ENCODE assay signal across 36 cellular contexts in the genomic region with DNA sequence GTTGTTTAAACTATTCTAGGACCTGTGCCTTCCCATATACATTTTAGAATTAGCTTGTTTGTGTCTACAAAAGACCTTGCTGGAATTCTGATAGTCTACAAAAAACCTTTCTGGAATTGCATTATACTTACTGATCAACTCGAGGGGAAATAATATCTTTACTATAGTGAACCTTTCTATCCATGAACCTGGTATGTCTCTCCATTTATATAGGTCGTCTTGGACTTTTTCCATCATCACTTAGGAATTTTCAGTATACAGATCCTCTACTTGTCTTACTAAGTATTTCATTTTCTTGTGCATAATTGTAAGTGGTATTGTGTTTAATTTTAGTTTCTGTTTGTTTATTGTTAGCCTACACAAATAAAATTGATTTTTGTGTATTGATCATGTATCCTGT.
"Had no signal": no experiment of that assay in that cellular context is flagged by ENCODE, and none has a peak within 500 bp of the region (broad histone marks: within the 10 kb centered on the region; RNA-seq: fewer than 3 reads in every experiment).

No MANE protein-coding gene starts in this region.

- DNase-seq: activated B cell treated with CpG ODN at 0.5 μM for 24 hours; activated CD4-positive, alpha-beta memory T cell treated with anti-CD3 and anti-CD28 coated beads for 36 hours; activated CD4-positive, alpha-beta T cell treated with anti-CD3 and anti-CD28 coated beads for 4 hours; activated CD4-positive, alpha-beta T cell treated with anti-CD3 and anti-CD28 coated beads, Interleukin-2, amount 10 ng/mL, durations not matched to agents 24 days and 14 days; activated CD4-positive, alpha-beta T cell treated with anti-CD3 and anti-CD28 coated beads, Interleukin-2, amount 50 U/mL, for 1 hour; activated CD4-positive, alpha-beta T cell treated with anti-CD3 and anti-CD28 coated beads, Interleukin-2, amount 50 U/mL, for 4 hours; activated CD4-positive, CD25-positive, alpha-beta regulatory T cell treated with anti-CD3 and anti-CD28 coated beads, Interleukin-2, amount 50 U/mL, for 72 hours; activated CD8-positive, alpha-beta memory T cell treated with anti-CD3 and anti-CD28 coated beads, Interleukin-2, amount 50 U/mL, for 4 hours; activated CD8-positive, alpha-beta T cell treated with anti-CD3 and anti-CD28 coated beads for 36 hours; activated effector memory CD4-positive, alpha-beta T cell treated with anti-CD3 and anti-CD28 coated beads, Interleukin-2, amount 50 U/mL, for 16 hours; activated gamma-delta T cell treated with Interleukin-2 at 50 U/mL for 16 hours; activated naive CD4-positive, alpha-beta T cell; activated naive CD4-positive, alpha-beta T cell treated with anti-CD3 and anti-CD28 coated beads for 36 hours; activated naive CD4-positive, alpha-beta T cell treated with anti-CD3 and anti-CD28 coated beads, Interleukin-2, amount 50 U/mL, for 16 hours; activated naive CD8-positive, alpha-beta T cell treated with anti-CD3 and anti-CD28 coated beads for 36 hours; activated T-cell treated with anti-CD3 and anti-CD28 coated beads for 4 hours; activated T-cell treated with anti-CD3 and anti-CD28 coated beads, Interleukin-2, amount 50 U/mL, for 1 hour; activated T-cell treated with anti-CD3 and anti-CD28 coated beads, Interleukin-2, amount 50 U/mL, for 4 hours; activated T-cell treated with anti-CD3 and anti-CD28 coated beads, Interleukin-2, amount 50 U/mL, for 72 hours; adrenal gland; amniotic stem cell; aorta; body of pancreas; brain microvascular endothelial cell; central memory CD4-positive, alpha-beta T cell; T-helper 2 cell; T-helper 9 cell had no signal

- H3K9me3 Mint-ChIP-seq: activated B cell treated with CpG ODN at 0.5 μM for 24 hours; activated CD4-positive, alpha-beta memory T cell treated with anti-CD3 and anti-CD28 coated beads for 36 hours; activated CD4-positive, alpha-beta T cell treated with anti-CD3 and anti-CD28 coated beads, Interleukin-2, amount 10 ng/mL, durations not matched to agents 24 days and 14 days; activated CD8-positive, alpha-beta T cell treated with anti-CD3 and anti-CD28 coated beads for 36 hours; activated naive CD4-positive, alpha-beta T cell treated with anti-CD3 and anti-CD28 coated beads for 36 hours; activated naive CD4-positive, alpha-beta T cell treated with anti-CD3 and anti-CD28 coated beads, Interleukin-2, amount 50 U/mL, for 72 hours; activated naive CD8-positive, alpha-beta T cell treated with anti-CD3 and anti-CD28 coated beads for 36 hours; activated T-cell treated with anti-CD3 and anti-CD28 coated beads, Interleukin-2, amount 50 U/mL, for 4 hours; activated T-cell treated with anti-CD3 and anti-CD28 coated beads, Interleukin-2, amount 50 U/mL, for 72 hours; activated T-helper 1 cell treated with anti-CD3 and anti-CD28 coated beads, Interleukin-12 subunit alpha, Interleukin-12 subunit beta, Interleukin-2, Interleukin-4 antibody, amounts not matched to agents 30 ng/mL and 10 ng/mL and 1 ng/mL, durations not matched to agents 14 hours and 24 hours and 36 hours; activated T-helper 17 cell treated with anti-CD3 and anti-CD28 coated beads, Interleukin-2, amount 50 U/mL, for 72 hours; T-helper 1 cell treated with Interleukin-12 subunit alpha and Interleukin-12 subunit beta and Interleukin-4 antibody, amounts not matched to agents 30 μg/mL and 1 μg/mL, for 36 hours; T-helper 2 cell treated with Interferon-gamma antibody and Interleukin-4, amounts not matched to agents 5 μg/mL and 100 μg/mL, for 36 hours had no signal

- H3K27me3 Mint-ChIP-seq: activated B cell treated with CpG ODN at 0.5 μM for 24 hours; activated CD8-positive, alpha-beta T cell treated with anti-CD3 and anti-CD28 coated beads for 36 hours; activated naive CD8-positive, alpha-beta T cell treated with anti-CD3 and anti-CD28 coated beads for 36 hours had no signal

- H3K4me1 ChIP-seq: adrenal gland, body of pancreas, breast epithelium had no signal

- ATAC-seq: activated CD8-positive, alpha-beta T cell treated with anti-CD3 and anti-CD28 coated beads for 36 hours; activated naive CD4-positive, alpha-beta T cell treated with anti-CD3 and anti-CD28 coated beads, Interleukin-2, amount 50 U/mL, for 72 hours; activated T-cell treated with anti-CD3 and anti-CD28 coated beads, Interleukin-2, amount 50 U/mL, for 4 hours; activated T-cell treated with anti-CD3 and anti-CD28 coated beads, Interleukin-2, amount 50 U/mL, for 72 hours; activated T-helper 17 cell treated with anti-CD3 and anti-CD28 coated beads, Interleukin-2, amount 50 U/mL, for 72 hours; body of pancreas had no signal

- H3K36me3 Mint-ChIP-seq: activated CD4-positive, alpha-beta memory T cell treated with anti-CD3 and anti-CD28 coated beads for 36 hours; activated naive CD4-positive, alpha-beta T cell treated with anti-CD3 and anti-CD28 coated beads, Interleukin-2, amount 50 U/mL, for 72 hours; activated naive CD8-positive, alpha-beta T cell treated with anti-CD3 and anti-CD28 coated beads for 36 hours had no signal

- H3K27me3 ChIP-seq: body of pancreas, breast epithelium had no signal

- H3K36me3 ChIP-seq: adrenal gland, brain microvascular endothelial cell, breast epithelium had no signal

- H3K4me1 Mint-ChIP-seq: activated B cell treated with CpG ODN at 0.5 μM for 24 hours; activated CD4-positive, alpha-beta T cell treated with anti-CD3 and anti-CD28 coated beads, Interleukin-2, amount 10 ng/mL, durations not matched to agents 24 days and 14 days; activated naive CD8-positive, alpha-beta T cell treated with anti-CD3 and anti-CD28 coated beads for 36 hours; activated T-helper 17 cell treated with anti-CD3 and anti-CD28 coated beads, Interleukin-2, amount 50 U/mL, for 72 hours had no signal

- H3K4me3 Mint-ChIP-seq: activated B cell treated with CpG ODN at 0.5 μM for 24 hours; activated CD4-positive, alpha-beta memory T cell treated with anti-CD3 and anti-CD28 coated beads for 36 hours; activated CD4-positive, alpha-beta T cell treated with anti-CD3 and anti-CD28 coated beads, Interleukin-2, amount 10 ng/mL, durations not matched to agents 24 days and 14 days; activated CD8-positive, alpha-beta T cell treated with anti-CD3 and anti-CD28 coated beads for 36 hours; activated naive CD4-positive, alpha-beta T cell treated with anti-CD3 and anti-CD28 coated beads for 36 hours; activated naive CD8-positive, alpha-beta T cell treated with anti-CD3 and anti-CD28 coated beads for 36 hours; activated T-cell treated with anti-CD3 and anti-CD28 coated beads, Interleukin-2, amount 50 U/mL, for 4 hours; activated T-cell treated with anti-CD3 and anti-CD28 coated beads, Interleukin-2, amount 50 U/mL, for 72 hours; activated T-helper 1 cell treated with anti-CD3 and anti-CD28 coated beads, Interleukin-12 subunit alpha, Interleukin-12 subunit beta, Interleukin-2, Interleukin-4 antibody, amounts not matched to agents 30 ng/mL and 10 ng/mL and 1 ng/mL, durations not matched to agents 14 hours and 24 hours and 36 hours; activated T-helper 17 cell treated with anti-CD3 and anti-CD28 coated beads, Interleukin-2, amount 50 U/mL, for 72 hours; T-helper 1 cell treated with Interleukin-12 subunit alpha and Interleukin-12 subunit beta and Interleukin-4 antibody, amounts not matched to agents 30 μg/mL and 1 μg/mL, for 36 hours; T-helper 2 cell treated with Interferon-gamma antibody and Interleukin-4, amounts not matched to agents 5 μg/mL and 100 μg/mL, for 36 hours had no signal

- FAIRE-seq: astrocyte, TTC549 had no signal

- H3K4me3 ChIP-seq: adrenal gland, body of pancreas, breast epithelium had no signal

- H3K9me3 ChIP-seq: body of pancreas, breast epithelium had no signal

- H3K27ac ChIP-seq: adrenal gland, body of pancreas, brain microvascular endothelial cell, breast epithelium, VCaP had no signal

- H3K27ac Mint-ChIP-seq: activated B cell treated with CpG ODN at 0.5 μM for 24 hours; activated CD4-positive, alpha-beta memory T cell treated with anti-CD3 and anti-CD28 coated beads for 36 hours; activated CD4-positive, alpha-beta T cell treated with anti-CD3 and anti-CD28 coated beads, Interleukin-2, amount 10 ng/mL, durations not matched to agents 24 days and 14 days; activated CD8-positive, alpha-beta T cell treated with anti-CD3 and anti-CD28 coated beads for 36 hours; activated naive CD4-positive, alpha-beta T cell treated with anti-CD3 and anti-CD28 coated beads for 36 hours; activated naive CD4-positive, alpha-beta T cell treated with anti-CD3 and anti-CD28 coated beads, Interleukin-2, amount 50 U/mL, for 72 hours; activated naive CD8-positive, alpha-beta T cell treated with anti-CD3 and anti-CD28 coated beads for 36 hours; activated T-cell treated with anti-CD3 and anti-CD28 coated beads, Interleukin-2, amount 50 U/mL, for 72 hours; activated T-helper 1 cell treated with anti-CD3 and anti-CD28 coated beads, Interleukin-12 subunit alpha, Interleukin-12 subunit beta, Interleukin-2, Interleukin-4 antibody, amounts not matched to agents 30 ng/mL and 10 ng/mL and 1 ng/mL, durations not matched to agents 14 hours and 24 hours and 36 hours; activated T-helper 17 cell treated with anti-CD3 and anti-CD28 coated beads, Interleukin-2, amount 50 U/mL, for 72 hours; T-helper 1 cell treated with Interleukin-12 subunit alpha and Interleukin-12 subunit beta and Interleukin-4 antibody, amounts not matched to agents 30 μg/mL and 1 μg/mL, for 36 hours; T-helper 2 cell treated with Interferon-gamma antibody and Interleukin-4, amounts not matched to agents 5 μg/mL and 100 μg/mL, for 36 hours had no signal
